In the genomic region with DNA sequence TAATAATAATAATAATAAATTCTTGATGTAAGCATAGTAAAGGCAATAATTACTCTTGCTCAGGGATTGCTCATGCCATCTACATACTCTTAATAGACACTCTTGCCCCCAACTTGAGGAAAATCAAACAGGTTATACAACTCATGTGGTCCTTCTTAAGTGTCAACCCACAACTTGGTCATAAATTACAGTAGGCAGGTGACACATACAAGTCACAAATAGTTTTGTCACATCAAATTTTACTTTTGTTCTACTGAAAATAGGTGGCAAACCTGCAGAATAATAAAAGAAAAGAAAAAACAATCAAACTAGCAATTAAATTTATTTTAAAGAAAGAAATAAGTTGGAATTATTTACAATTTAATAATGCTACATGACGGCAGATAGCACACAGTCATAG, we compare ENCODE assay signal across 1 cellular context.
TF ChIP-seq lines count a peak whose summit lies in the region.

No MANE protein-coding gene starts in this region.

TF ChIP-seq in GM23338, 12 proteins besides CTCF, POLR2A, EP300 and RAD21 (continued from another document):
- TF ChIP-seq REST (IDR thresholded peaks at IDR 0.05; ENCODE audit: unreplicated experiment), result no peak
- no peak for TF ChIP-seq POLR2AphosphoS5 (IDR thresholded peaks at IDR 0.05; ENCODE audit: low read depth)
- TF ChIP-seq STAT1 (IDR thresholded peaks at IDR 0.05; ENCODE audit: unreplicated experiment), result no peak
- TF ChIP-seq EZH2phosphoT487 (IDR thresholded peaks at IDR 0.05; ENCODE audit: unreplicated experiment), result no peak
